22 cellular contexts compared by ENCODE assay signal in the genomic region with DNA sequence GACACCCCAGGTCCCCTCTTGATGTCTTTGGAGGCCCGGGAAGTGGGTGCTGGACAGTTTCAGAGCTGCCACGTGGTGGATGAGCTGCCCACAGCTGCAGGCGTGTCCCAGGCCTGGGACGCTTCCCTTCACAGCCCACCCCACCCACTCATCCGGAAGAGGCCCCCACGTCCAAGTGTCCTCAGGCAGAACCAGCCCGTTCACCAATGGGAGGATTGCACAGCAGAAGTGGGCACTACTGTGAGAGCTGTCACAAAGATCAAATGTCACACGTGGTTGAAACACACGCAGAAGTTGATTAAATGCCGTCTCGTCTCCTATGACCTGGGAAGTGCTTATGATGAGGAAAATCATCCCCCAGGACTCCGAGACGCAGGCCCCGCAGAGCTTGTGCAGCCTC.
"Had no signal": no experiment of that assay in that cellular context is flagged by ENCODE, and none has a peak within 500 bp of the region (broad histone marks: within the 10 kb centered on the region; RNA-seq: fewer than 3 reads in every experiment).

No MANE protein-coding gene starts in this region.

- ATAC-seq: gastroesophageal sphincter, left colon had no signal

- H3K27me3 Mint-ChIP-seq: naive thymus-derived CD8-positive, alpha-beta T cell had no signal

- H3K36me3 Mint-ChIP-seq: naive thymus-derived CD8-positive, alpha-beta T cell had no signal

- H3K36me3 ChIP-seq: esophagus squamous epithelium, gastroesophageal sphincter, right lobe of liver, spleen, stomach, thoracic aorta, transverse colon had no signal

- H3K4me3 ChIP-seq: esophagus squamous epithelium, gastroesophageal sphincter, psoas muscle, right lobe of liver, spleen, stomach, thoracic aorta, transverse colon had no signal

- H3K4me1 ChIP-seq: esophagus squamous epithelium, gastroesophageal sphincter, psoas muscle, right lobe of liver, transverse colon had no signal

- DNase-seq: central memory CD4-positive, alpha-beta T cell; effector memory CD4-positive, alpha-beta T cell; esophagus squamous epithelium; foreskin fibroblast; glutamatergic neuron; left colon; mammary epithelial cell; naive thymus-derived CD8-positive, alpha-beta T cell; psoas muscle; retina; right lobe of liver; spleen; stimulated activated CD4-positive, alpha-beta T cell treated with anti-CD3 and anti-CD28 coated beads, Interleukin-15, amount 100 ng/mL, for 24 hours; stimulated activated CD4-positive, alpha-beta T cell treated with anti-CD3 and anti-CD28 coated beads, Interleukin-1b, Interleukin-23, amount 100 ng/mL, for 48 hours; stimulated activated CD4-positive, alpha-beta T cell treated with anti-CD3 and anti-CD28 coated beads, Interleukin-4, amount 100 ng/mL, for 4 hours; stimulated activated naive CD4-positive, alpha-beta T cell; stomach; substantia nigra; transverse colon had no signal

- H3K27ac ChIP-seq: epithelial cell of prostate, esophagus squamous epithelium, gastroesophageal sphincter, psoas muscle, right lobe of liver, spleen, stomach, thoracic aorta, transverse colon had no signal

- H3K9me3 Mint-ChIP-seq: naive thymus-derived CD8-positive, alpha-beta T cell had no signal

- H3K9me3 ChIP-seq: esophagus squamous epithelium, gastroesophageal sphincter, psoas muscle, right lobe of liver, spleen, stomach, thoracic aorta, transverse colon had no signal
